8 cellular contexts compared by ENCODE assay signal in the genomic region with DNA sequence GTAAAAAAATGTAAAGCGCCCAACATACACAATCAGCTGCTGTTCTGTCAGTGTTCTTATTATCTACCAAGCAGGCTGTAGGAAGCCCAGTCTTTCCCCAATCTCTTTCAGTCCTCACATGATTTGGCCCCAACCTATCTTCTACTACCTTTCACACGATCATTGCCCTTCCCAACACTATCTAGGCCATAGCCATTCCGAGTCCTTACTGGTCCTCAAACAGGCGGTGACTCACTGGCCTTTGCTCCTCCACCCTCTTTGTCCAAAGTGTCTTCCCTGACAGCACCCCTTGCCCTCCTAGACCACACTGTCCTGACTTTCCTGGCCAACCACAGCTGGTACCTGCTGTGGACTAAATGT. TPM values are rescaled to one million over a fixed set of nuclear protein-coding genes. Genes with fewer than 3 reads are reported as not detected.
DNase-seq lines count a peak whose midpoint lies in the region; ATAC-seq and TF ChIP-seq lines count a peak whose summit lies in the region.

No MANE protein-coding gene starts in this region.

- no peaks in the 10 kb centered on the region for H3K9me3 Mint-ChIP-seq in activated CD4-positive, alpha-beta T cell treated with anti-CD3 and anti-CD28 coated beads, Interleukin-2, amount 10 ng/mL, durations not matched to agents 24 days and 14 days
- H3K9me3 Mint-ChIP-seq in activated naive CD8-positive, alpha-beta T cell treated with anti-CD3 and anti-CD28 coated beads for 36 hours = no peaks in the 10 kb centered on the region

- peaks cover 15% of the 10 kb centered on the region for H3K4me1 Mint-ChIP-seq in activated CD4-positive, alpha-beta T cell treated with anti-CD3 and anti-CD28 coated beads, Interleukin-2, amount 10 ng/mL, durations not matched to agents 24 days and 14 days
- H3K4me1 Mint-ChIP-seq in activated naive CD8-positive, alpha-beta T cell treated with anti-CD3 and anti-CD28 coated beads for 36 hours = peaks cover 19% of the 10 kb centered on the region

- no peaks in the 10 kb centered on the region for H3K36me3 ChIP-seq in left lung

- ATAC-seq in left lung = no peak

- H3K4me3 Mint-ChIP-seq in activated CD4-positive, alpha-beta T cell treated with anti-CD3 and anti-CD28 coated beads, Interleukin-2, amount 10 ng/mL, durations not matched to agents 24 days and 14 days = peak overlapping the region; percentile 89
- H3K4me3 Mint-ChIP-seq in activated naive CD8-positive, alpha-beta T cell treated with anti-CD3 and anti-CD28 coated beads for 36 hours = peak overlapping the region; percentile 91

- H3K9me3 ChIP-seq in left lung = no peaks in the 10 kb centered on the region

- intact Hi-C loops in activated CD4-positive, alpha-beta T cell treated with anti-CD3 and anti-CD28 coated beads, Interleukin-2, amount 10 ng/mL, durations not matched to agents 24 days and 14 days (cut with micrococcal nuclease) = loop anchor here (10.0 kb wide), 1 partner anchor 214 kb away; the partner anchor contains the start of gene DCP1A
- intact Hi-C loops in left lung (cut with DNase I) = loop anchor here in 1 of 2 donors (10.0 kb wide), 1 partner anchor 64 kb away; no protein-coding TSS in a partner anchor

- H3K4me3 ChIP-seq in left lung = peak overlapping the region in 1 of 2 donors; percentile 91

- peak overlapping the region; percentile 93 for H3K27ac Mint-ChIP-seq in activated CD4-positive, alpha-beta T cell treated with anti-CD3 and anti-CD28 coated beads, Interleukin-2, amount 10 ng/mL, durations not matched to agents 24 days and 14 days
- peak overlapping the region; percentile 95 for H3K27ac Mint-ChIP-seq in activated naive CD8-positive, alpha-beta T cell treated with anti-CD3 and anti-CD28 coated beads for 36 hours

- H3K4me1 ChIP-seq in left lung = peaks cover 10 to 50% of the 10 kb centered on the region in 2 donors

- H3K27me3 Mint-ChIP-seq in activated CD4-positive, alpha-beta T cell treated with anti-CD3 and anti-CD28 coated beads, Interleukin-2, amount 10 ng/mL, durations not matched to agents 24 days and 14 days = no peaks in the 10 kb centered on the region
- H3K27me3 Mint-ChIP-seq in activated naive CD8-positive, alpha-beta T cell treated with anti-CD3 and anti-CD28 coated beads for 36 hours = no peaks in the 10 kb centered on the region

- H3K27ac ChIP-seq in left lung (peak overlapping the region; percentile 88 to 91), temporal lobe (ENCODE audit: low read depth, low read length) (peak overlapping the region; percentile 86)

- H3K36me3 Mint-ChIP-seq in activated CD4-positive, alpha-beta T cell treated with anti-CD3 and anti-CD28 coated beads, Interleukin-2, amount 10 ng/mL, durations not matched to agents 24 days and 14 days (ENCODE audit: low read depth) = peaks cover 6% of the 10 kb centered on the region
- H3K36me3 Mint-ChIP-seq in activated naive CD8-positive, alpha-beta T cell treated with anti-CD3 and anti-CD28 coated beads for 36 hours = peaks cover 6% of the 10 kb centered on the region

- TF ChIP-seq CTCF in left lung (IDR thresholded peaks at IDR 0.05) = no peak

- DNase-seq in activated CD4-positive, alpha-beta T cell treated with anti-CD3 and anti-CD28 coated beads, Interleukin-2, amount 10 ng/mL, durations not matched to agents 24 days and 14 days = no peak
- DNase-seq in activated CD4-positive, alpha-beta T cell treated with anti-CD3 and anti-CD28 coated beads for 4 hours = no peak
- DNase-seq in activated naive CD8-positive, alpha-beta T cell treated with anti-CD3 and anti-CD28 coated beads for 36 hours = no peak
- DNase-seq in left lung (no peak), NCI-H446 (lab: John Stamatoyannopoulos, UW) (no peak), HPDE6-E6E7 (ENCODE audit: extremely low spot score) (no peak)
- no peak for DNase-seq in activated effector memory CD4-positive, alpha-beta T cell treated with anti-CD3 and anti-CD28 coated beads, Interleukin-2, amount 50 U/mL, for 16 hours

- no peaks in the 10 kb centered on the region for H3K27me3 ChIP-seq in left lung

RNA-seq across cellular contexts. Expression of gene RFT1, which starts 0.9 kb away (rescaled TPM):
- 47.4 and 47.6 TPM in 2 replicates for total RNA-seq in activated CD4-positive, alpha-beta T cell treated with anti-CD3 and anti-CD28 coated beads, Interleukin-2, amount 10 ng/mL, durations not matched to agents 24 days and 14 days
- 10 to 100 TPM; 49.3 to 50.7 TPM for total RNA-seq in activated naive CD8-positive, alpha-beta T cell treated with anti-CD3 and anti-CD28 coated beads for 36 hours
- total RNA-seq in left lung = 10 to 100 TPM; 24.3 to 28.0 TPM
- 5.9 TPM for total RNA-seq in temporal lobe

RNA-seq across cellular contexts. Expression of gene PRKCD, which starts 29.9 kb away (rescaled TPM):
- total RNA-seq in activated CD4-positive, alpha-beta T cell treated with anti-CD3 and anti-CD28 coated beads, Interleukin-2, amount 10 ng/mL, durations not matched to agents 24 days and 14 days = 28.1 and 28.8 TPM in 2 replicates
- 10 to 100 TPM; 16.5 to 17.5 TPM for total RNA-seq in activated naive CD8-positive, alpha-beta T cell treated with anti-CD3 and anti-CD28 coated beads for 36 hours
- total RNA-seq in left lung (10 to 100 TPM; 73.2 to 73.7 TPM), temporal lobe (0.98 TPM)
